8 cellular contexts compared by ENCODE assay signal in the genomic region with DNA sequence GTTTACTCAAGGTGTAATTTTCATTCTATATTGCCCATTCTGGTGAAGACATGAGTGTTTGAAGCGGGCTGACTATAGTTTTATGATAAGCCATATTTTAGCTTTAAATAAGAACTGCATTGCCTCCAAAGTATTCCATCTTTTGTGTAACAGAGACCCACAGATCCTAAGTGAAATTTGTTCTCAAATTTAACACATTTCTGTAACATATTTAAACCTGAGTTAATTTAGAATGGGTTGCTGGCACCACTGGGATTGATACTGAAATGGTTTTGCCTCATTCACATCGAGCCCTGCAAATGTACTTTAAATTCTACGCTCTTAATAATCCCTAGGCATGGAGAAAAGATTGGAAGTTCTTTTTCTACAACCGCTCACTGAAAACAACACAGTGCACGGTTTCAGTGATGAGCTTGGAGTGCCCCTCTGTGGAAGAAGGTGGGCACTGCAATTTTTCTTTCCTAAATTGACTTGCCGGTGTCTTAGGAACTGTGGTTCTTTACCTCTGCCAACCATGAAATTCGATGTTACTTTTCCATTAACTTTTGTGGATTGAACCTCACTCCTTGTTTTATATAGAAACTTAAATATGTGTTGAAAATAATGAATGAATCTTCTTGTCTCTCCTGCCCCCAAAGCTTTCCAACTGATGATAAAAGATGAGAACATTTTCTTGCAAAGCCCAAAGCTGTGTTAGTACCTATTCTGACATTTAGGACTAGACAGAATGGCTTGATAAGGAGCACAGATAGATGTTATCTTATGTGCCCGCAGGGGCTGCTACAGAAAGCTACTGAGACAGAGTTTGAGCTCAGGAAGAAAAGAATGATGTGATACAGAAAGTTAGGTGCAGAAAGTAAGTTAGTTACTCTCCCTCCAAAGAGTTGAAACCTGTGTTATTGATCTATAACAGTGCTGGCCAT.
DNase-seq lines count a peak whose midpoint lies in the region; ATAC-seq and TF ChIP-seq lines count a peak whose summit lies in the region.

No MANE protein-coding gene starts in this region.

- no peak overlapping the region for H4K91ac ChIP-seq in mesenchymal stem cell (ENCODE audit: low read length)

- no peak overlapping the region for H3K23ac ChIP-seq in mesenchymal stem cell (ENCODE audit: low read length in 2 of 2)

- 4% methylated on average over 6 of the region's 8 CpGs for WGBS in mesenchymal stem cell

- no peaks in the 10 kb centered on the region for H3K36me3 ChIP-seq in mesenchymal stem cell (ENCODE audit: control insufficient read depth in 1 of 2, insufficient read depth in 2 of 2, low read depth in 1 of 2, low read length in 2 of 2)

- H2AFZ ChIP-seq in mesenchymal stem cell (ENCODE audit: low read depth, low read length), result no peak overlapping the region

- H2BK15ac ChIP-seq in mesenchymal stem cell (ENCODE audit: low read depth, poor library complexity, severe bottlenecking), result no peak overlapping the region

- no peak overlapping the region for H3K18ac ChIP-seq in mesenchymal stem cell (ENCODE audit: low read depth in 1 of 2, low read length in 2 of 2)

- DNase-seq in GM19238 (ENCODE audit: insufficient read length, low spot score), result peak; percentile 31
- DNase-seq in NCI-H524 treated with DMSO at 0.1 percent for 48 hours (lab: John Stamatoyannopoulos, UW), result peak; percentile 34
- DNase-seq in activated CD4-positive, alpha-beta T cell treated with anti-CD3 and anti-CD28 coated beads, Interleukin-2, amount 50 U/mL, for 24 hours (ENCODE audit: low read depth in 1 of 2, low spot score in 1 of 2), result peak; percentile 15 to 50
- peak; percentile 14 for DNase-seq in effector CD8-positive, alpha-beta T cell (lab: John Stamatoyannopoulos, UW)
- DNase-seq in mesenchymal stem cell, result peak; percentile 75
- DNase-seq in stimulated activated CD8-positive, alpha-beta memory T cell treated with anti-CD3 and anti-CD28 coated beads, Interleukin-2, amount 100 ng/mL, for 1 hour (ENCODE audit: low read depth in 2 of 2), result peak; percentile 14 to 30

- H3K79me1 ChIP-seq in mesenchymal stem cell (replicated peaks; ENCODE audit: low read length, poor library complexity, severe bottlenecking), result no peaks in the 10 kb centered on the region

- no peak overlapping the region for H2AK5ac ChIP-seq in mesenchymal stem cell (ENCODE audit: low read length, severe bottlenecking)

- no peak overlapping the region for H2BK12ac ChIP-seq in mesenchymal stem cell (ENCODE audit: low read length in 2 of 2)

- no peak overlapping the region for H3K4ac ChIP-seq in mesenchymal stem cell (ENCODE audit: low read depth in 1 of 2, low read length in 2 of 2)

- H3K4me2 ChIP-seq in mesenchymal stem cell (ENCODE audit: low read length, poor library complexity, severe bottlenecking), result no peak overlapping the region

- H3K27ac ChIP-seq in C4-2B (no peak overlapping the region), mesenchymal stem cell (ENCODE audit: low read length, poor library complexity, severe bottlenecking) (no peak overlapping the region)

- H3K4me1 ChIP-seq in mesenchymal stem cell (ENCODE audit: control insufficient read depth, insufficient read depth, low read depth, low read length), result peaks cover 6% of the 10 kb centered on the region

- no peak overlapping the region for H4K8ac ChIP-seq in mesenchymal stem cell (ENCODE audit: low read length)

- peak; percentile 100 for TF ChIP-seq CTCF in C4-2B (conservative IDR thresholded peaks at IDR 0.05)

- peak; percentile 61 for ATAC-seq in HG03442 (IDR thresholded peaks at IDR 0.05; ENCODE audit: unreplicated experiment)

- H3K9me3 ChIP-seq in mesenchymal stem cell (ENCODE audit: control insufficient read depth, low read length), result no peaks in the 10 kb centered on the region

- no peak overlapping the region for H3K14ac ChIP-seq in mesenchymal stem cell (ENCODE audit: low read length in 2 of 2)

- peaks cover 5 to 34% of the 10 kb centered on the region in 2 experiments for H3K27me3 ChIP-seq in mesenchymal stem cell (ENCODE audit: control insufficient read depth in 1 of 2, insufficient read depth in 1 of 2, low read length in 2 of 2)

- H3K9ac ChIP-seq in mesenchymal stem cell (ENCODE audit: low read length), result peak overlapping the region; percentile 73

- H3K4me3 ChIP-seq in mesenchymal stem cell (ENCODE audit: insufficient read depth in 1 of 2, low read depth in 1 of 2, low read length in 2 of 2), result peak overlapping the region in 1 of 2 experiments; percentile 81

- no peak overlapping the region for H2BK5ac ChIP-seq in mesenchymal stem cell (ENCODE audit: low read depth, low read length, poor library complexity, severe bottlenecking)

- H2BK120ac ChIP-seq in mesenchymal stem cell (ENCODE audit: low read depth, low read length), result no peak overlapping the region

Comparison
In these comparisons a context has a peak if more than half of its experiments do, and no peak if none do; other contexts are left out.
1. DNase-seq: peak in every context shown above with its lines; median percentile 75 in mesenchymal stem cell; 34 in NCI-H524 treated with DMSO at 0.1 percent for 48 hours; 32 in activated CD4-positive, alpha-beta T cell treated with anti-CD3 and anti-CD28 coated beads, Interleukin-2, amount 50 U/mL, for 24 hours; 31 in GM19238; 22 in stimulated activated CD8-positive, alpha-beta memory T cell treated with anti-CD3 and anti-CD28 coated beads, Interleukin-2, amount 100 ng/mL, for 1 hour; 14 in effector CD8-positive, alpha-beta T cell.